In genomic region chr1:46466477-46467182, GRCh38 we compare ENCODE assay signal across 1 cellular context.
TF ChIP-seq lines count a peak whose summit lies in the region.

No MANE protein-coding gene starts in this region.

TF ChIP-seq in HepG2, 621 proteins besides CTCF, POLR2A, EP300 and RAD21 (continued from another document and continues in another):
- TF ChIP-seq ATF2 (CRISPR knock-in tag; IDR thresholded peaks at IDR 0.05) (no peak), STAG1 (CRISPR knock-in tag; IDR thresholded peaks at IDR 0.05) (no peak), ZNF709 (CRISPR knock-in tag; IDR thresholded peaks at IDR 0.05) (no peak), ZC3H13 (CRISPR knock-in tag; IDR thresholded peaks at IDR 0.05) (no peak), ZNF572 (CRISPR knock-in tag; IDR thresholded peaks at IDR 0.05) (no peak), ZNF891 (CRISPR knock-in tag; IDR thresholded peaks at IDR 0.05) (0 out of 2 replicates have a peak, but pooled peaks have one; percentile 29), ARNT2 (CRISPR knock-in tag; IDR thresholded peaks at IDR 0.05; ENCODE audit: low read depth) (no peak), TEAD2 (CRISPR knock-in tag; IDR thresholded peaks at IDR 0.05) (no peak), HMGXB4 (CRISPR knock-in tag; IDR thresholded peaks at IDR 0.05; ENCODE audit: borderline replicate concordance in 1 of 2, low read depth in 1 of 2) (no peak), SPEN (CRISPR knock-in tag; IDR thresholded peaks at IDR 0.05; ENCODE audit: low read depth) (no peak), ZNF644 (CRISPR knock-in tag; IDR thresholded peaks at IDR 0.05; ENCODE audit: low read depth) (no peak), ZNF687 (CRISPR knock-in tag; IDR thresholded peaks at IDR 0.05) (peak; percentile 50), ZFP1 (CRISPR knock-in tag; IDR thresholded peaks at IDR 0.05) (no peak), RCOR2 (CRISPR knock-in tag; IDR thresholded peaks at IDR 0.05) (no peak), CENPT (CRISPR knock-in tag; IDR thresholded peaks at IDR 0.05; ENCODE audit: low read depth) (no peak), NR3C1 (CRISPR knock-in tag; IDR thresholded peaks at IDR 0.05) (no peak), HMG20B (CRISPR knock-in tag; conservative IDR thresholded peaks at IDR 0.05) (no peak), SCMH1 (CRISPR knock-in tag; IDR thresholded peaks at IDR 0.05; ENCODE audit: borderline replicate concordance) (no peak), RFXAP (CRISPR knock-in tag; IDR thresholded peaks at IDR 0.05; ENCODE audit: borderline replicate concordance) (peak; percentile 48; the same call in 1 of the 2 replicates), YEATS4 (CRISPR knock-in tag; IDR thresholded peaks at IDR 0.05; ENCODE audit: borderline replicate concordance) (no peak), HOXA9 (CRISPR knock-in tag; IDR thresholded peaks at IDR 0.05; ENCODE audit: borderline replicate concordance) (no peak), EHMT2 (IDR thresholded peaks at IDR 0.05; ENCODE audit: borderline replicate concordance, low read depth, low read length) (no peak), ZNF138 (CRISPR knock-in tag; IDR thresholded peaks at IDR 0.05; ENCODE audit: low read depth) (no peak), NFIB (CRISPR knock-in tag; IDR thresholded peaks at IDR 0.05; ENCODE audit: borderline replicate concordance) (no peak), NFRKB (IDR thresholded peaks at IDR 0.05) (no peak), ZNF781 (CRISPR knock-in tag; IDR thresholded peaks at IDR 0.05; ENCODE audit: borderline replicate concordance, not compliant biosample characterization) (no peak), POLR2AphosphoS2 (IDR thresholded peaks at IDR 0.05; ENCODE audit: low read depth, low read length) (no peak), CSRNP2 (CRISPR knock-in tag; conservative IDR thresholded peaks at IDR 0.05; ENCODE audit: low read depth) (no peak), MAFG (CRISPR knock-in tag; IDR thresholded peaks at IDR 0.05) (no peak), ZNF17 (CRISPR knock-in tag; IDR thresholded peaks at IDR 0.05) (no peak), PHF20 (CRISPR knock-in tag; IDR thresholded peaks at IDR 0.05) (no peak), ZNF614 (CRISPR knock-in tag; IDR thresholded peaks at IDR 0.05; ENCODE audit: borderline replicate concordance) (no peak), ZNF274 (CRISPR knock-in tag; IDR thresholded peaks at IDR 0.05) (no peak), ZNF414 (CRISPR knock-in tag; IDR thresholded peaks at IDR 0.05) (no peak), JUN (CRISPR knock-in tag; IDR thresholded peaks at IDR 0.05) (no peak), HDAC1 (CRISPR knock-in tag; IDR thresholded peaks at IDR 0.05) (no peak), EED (CRISPR knock-in tag; IDR thresholded peaks at IDR 0.05) (0 out of 2 replicates have a peak, but pooled peaks have one; percentile 46), KDM3A (CRISPR knock-in tag; IDR thresholded peaks at IDR 0.05; ENCODE audit: low read depth) (no peak), CCDC6 (CRISPR knock-in tag; IDR thresholded peaks at IDR 0.05) (no peak), CENPX (CRISPR knock-in tag; IDR thresholded peaks at IDR 0.05) (no peak), REPIN1 (CRISPR knock-in tag; IDR thresholded peaks at IDR 0.05; ENCODE audit: borderline replicate concordance, low read depth) (no peak), HDAC6 (IDR thresholded peaks at IDR 0.05; ENCODE audit: low read depth, low read length) (no peak), ZSCAN22 (CRISPR knock-in tag; IDR thresholded peaks at IDR 0.05) (no peak), ISL2 (CRISPR knock-in tag; IDR thresholded peaks at IDR 0.05) (no peak), FOXK1 (CRISPR knock-in tag; IDR thresholded peaks at IDR 0.05; ENCODE audit: borderline replicate concordance, low read depth) (no peak), ZNF784 (CRISPR knock-in tag; IDR thresholded peaks at IDR 0.05; ENCODE audit: borderline replicate concordance) (no peak), AGO2 (optimal IDR thresholded peaks at IDR 0.05; ENCODE audit: low read depth, low read length) (no peak), ZNF33B (CRISPR knock-in tag; IDR thresholded peaks at IDR 0.05) (no peak), NR2F2 (IDR thresholded peaks at IDR 0.05; ENCODE audit: borderline replicate concordance, low read depth) (no peak)
- TF ChIP-seq, protein P1, sequence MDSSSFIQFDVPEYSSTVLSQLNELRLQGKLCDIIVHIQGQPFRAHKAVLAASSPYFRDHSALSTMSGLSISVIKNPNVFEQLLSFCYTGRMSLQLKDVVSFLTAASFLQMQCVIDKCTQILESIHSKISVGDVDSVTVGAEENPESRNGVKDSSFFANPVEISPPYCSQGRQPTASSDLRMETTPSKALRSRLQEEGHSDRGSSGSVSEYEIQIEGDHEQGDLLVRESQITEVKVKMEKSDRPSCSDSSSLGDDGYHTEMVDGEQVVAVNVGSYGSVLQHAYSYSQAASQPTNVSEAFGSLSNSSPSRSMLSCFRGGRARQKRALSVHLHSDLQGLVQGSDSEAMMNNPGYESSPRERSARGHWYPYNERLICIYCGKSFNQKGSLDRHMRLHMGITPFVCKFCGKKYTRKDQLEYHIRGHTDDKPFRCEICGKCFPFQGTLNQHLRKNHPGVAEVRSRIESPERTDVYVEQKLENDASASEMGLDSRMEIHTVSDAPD (CRISPR knock-in tag; IDR thresholded peaks at IDR 0.05) = no peak
- TF ChIP-seq, protein P2, sequence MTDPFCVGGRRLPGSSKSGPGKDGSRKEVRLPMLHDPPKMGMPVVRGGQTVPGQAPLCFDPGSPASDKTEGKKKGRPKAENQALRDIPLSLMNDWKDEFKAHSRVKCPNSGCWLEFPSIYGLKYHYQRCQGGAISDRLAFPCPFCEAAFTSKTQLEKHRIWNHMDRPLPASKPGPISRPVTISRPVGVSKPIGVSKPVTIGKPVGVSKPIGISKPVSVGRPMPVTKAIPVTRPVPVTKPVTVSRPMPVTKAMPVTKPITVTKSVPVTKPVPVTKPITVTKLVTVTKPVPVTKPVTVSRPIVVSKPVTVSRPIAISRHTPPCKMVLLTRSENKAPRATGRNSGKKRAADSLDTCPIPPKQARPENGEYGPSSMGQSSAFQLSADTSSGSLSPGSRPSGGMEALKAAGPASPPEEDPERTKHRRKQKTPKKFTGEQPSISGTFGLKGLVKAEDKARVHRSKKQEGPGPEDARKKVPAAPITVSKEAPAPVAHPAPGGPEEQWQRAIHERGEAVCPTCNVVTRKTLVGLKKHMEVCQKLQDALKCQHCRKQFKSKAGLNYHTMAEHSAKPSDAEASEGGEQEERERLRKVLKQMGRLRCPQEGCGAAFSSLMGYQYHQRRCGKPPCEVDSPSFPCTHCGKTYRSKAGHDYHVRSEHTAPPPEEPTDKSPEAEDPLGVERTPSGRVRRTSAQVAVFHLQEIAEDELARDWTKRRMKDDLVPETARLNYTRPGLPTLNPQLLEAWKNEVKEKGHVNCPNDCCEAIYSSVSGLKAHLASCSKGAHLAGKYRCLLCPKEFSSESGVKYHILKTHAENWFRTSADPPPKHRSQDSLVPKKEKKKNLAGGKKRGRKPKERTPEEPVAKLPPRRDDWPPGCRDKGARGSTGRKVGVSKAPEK (CRISPR knock-in tag; IDR thresholded peaks at IDR 0.05; ENCODE audit: borderline replicate concordance) = 0 out of 2 replicates have a peak, but pooled peaks have one; percentile 39
- TF ChIP-seq, protein P3, sequence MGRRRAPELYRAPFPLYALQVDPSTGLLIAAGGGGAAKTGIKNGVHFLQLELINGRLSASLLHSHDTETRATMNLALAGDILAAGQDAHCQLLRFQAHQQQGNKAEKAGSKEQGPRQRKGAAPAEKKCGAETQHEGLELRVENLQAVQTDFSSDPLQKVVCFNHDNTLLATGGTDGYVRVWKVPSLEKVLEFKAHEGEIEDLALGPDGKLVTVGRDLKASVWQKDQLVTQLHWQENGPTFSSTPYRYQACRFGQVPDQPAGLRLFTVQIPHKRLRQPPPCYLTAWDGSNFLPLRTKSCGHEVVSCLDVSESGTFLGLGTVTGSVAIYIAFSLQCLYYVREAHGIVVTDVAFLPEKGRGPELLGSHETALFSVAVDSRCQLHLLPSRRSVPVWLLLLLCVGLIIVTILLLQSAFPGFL (CRISPR knock-in tag; IDR thresholded peaks at IDR 0.05) = no peak
